ENCODE assay signal across 30 cellular contexts in genomic region chr16:57021693-57022092, GRCh38. TPM values are rescaled to one million over a fixed set of nuclear protein-coding genes. Genes with fewer than 3 reads are reported as not detected.
DNase-seq lines count a peak whose midpoint lies in the region; ATAC-seq, FAIRE-seq and TF ChIP-seq lines count a peak whose summit lies in the region.
"Had no signal": no experiment of that assay in that cellular context is flagged by ENCODE, and none has a peak within 500 bp of the region (broad histone marks: within the 10 kb centered on the region; RNA-seq: fewer than 3 reads in every experiment).

No MANE protein-coding gene starts in this region.

- H3K9ac ChIP-seq in HepG2 (ENCODE audit: insufficient read depth, low read depth, low read length), result no peak overlapping the region

- TF ChIP-seq POLR2A in HepG2 (IDR thresholded peaks at IDR 0.05; ENCODE audit: insufficient read depth in 1 of 2, low read depth in 2 of 2, low read length in 2 of 2) (no peak), right lobe of liver (IDR thresholded peaks at IDR 0.05) (no peak)

- peaks cover 88% of the 10 kb centered on the region for H3K36me3 Mint-ChIP-seq in activated CD4-positive, alpha-beta memory T cell treated with anti-CD3 and anti-CD28 coated beads, Interleukin-2, amount 10 ng/mL, durations not matched to agents 7 days and 5 days (ENCODE audit: low read depth)
- peaks cover 41 to 70% (median 44%) of the 10 kb centered on the region in 3 donors for H3K36me3 Mint-ChIP-seq in immature natural killer cell
- H3K36me3 Mint-ChIP-seq in stimulated activated memory B cell treated with anti-CD40 and anti-IgM and Interleukin-4, amounts not matched to agents 10 μg/mL and 1 μg/mL and 100 μg/mL, for 72 hours, result peaks cover 100% of the 10 kb centered on the region
- H3K36me3 Mint-ChIP-seq: WTC11 had no signal

- TF ChIP-seq CTCF in HepG2 (CRISPR knock-in tag; IDR thresholded peaks at IDR 0.05), result no peak
- TF ChIP-seq CTCF in right lobe of liver (IDR thresholded peaks at IDR 0.05), result no peak

- BruUV-seq in HepG2 (replicated peaks; lab: Mats Ljungman, UMichigan), result no TSS peak

- FAIRE-seq in HepG2 (lab: Jason Lieb, UNC), result no peak
- FAIRE-seq: frontal cortex had no signal

- H3K4me1 ChIP-seq in HepG2 (ENCODE audit: insufficient read depth, low read length) (peaks cover 31% of the 10 kb centered on the region), right lobe of liver (no peaks in the 10 kb centered on the region)
- H3K4me1 ChIP-seq: colonic mucosa, esophagus squamous epithelium, tibial nerve had no signal

- no peak for TF ChIP-seq RAD21 in HepG2 (CRISPR knock-in tag; IDR thresholded peaks at IDR 0.05)

- no peaks in the 10 kb centered on the region for H4K20me1 ChIP-seq in HepG2 (ENCODE audit: insufficient read depth, low read length)

- H3K4me3 Mint-ChIP-seq in activated CD4-positive, alpha-beta memory T cell treated with anti-CD3 and anti-CD28 coated beads, Interleukin-2, amount 10 ng/mL, durations not matched to agents 7 days and 5 days, result no peak overlapping the region
- peak overlapping the region in 3 of 5 donors; percentile 2 to 55 (median 9) for H3K4me3 Mint-ChIP-seq in immature natural killer cell
- H3K4me3 Mint-ChIP-seq in stimulated activated memory B cell treated with anti-CD40 and anti-IgM and Interleukin-4, amounts not matched to agents 10 μg/mL and 1 μg/mL and 100 μg/mL, for 72 hours, result no peak overlapping the region
- H3K4me3 Mint-ChIP-seq: WTC11 had no signal

- POLR2A ChIA-PET in HepG2 (lab: Yijun Ruan, JAX), result no interaction called here
- POLR2A ChIA-PET in activated CD4-positive, alpha-beta memory T cell treated with anti-CD3 and anti-CD28 coated beads, Interleukin-2, amount 10 ng/mL, durations not matched to agents 7 days and 5 days (lab: Charles Lee), result interaction anchor here (1.1 to 5.3 kb wide), 5 partner anchors 9 to 90 kb away, joined by 4 to 40 read pairs (median 5); partner anchors contain the start of gene NLRC5

- no peaks in the 10 kb centered on the region for H3K27me3 Mint-ChIP-seq in activated CD4-positive, alpha-beta memory T cell treated with anti-CD3 and anti-CD28 coated beads, Interleukin-2, amount 10 ng/mL, durations not matched to agents 7 days and 5 days
- H3K27me3 Mint-ChIP-seq in immature natural killer cell (ENCODE audit: low read depth in 3 of 3), result peaks cover 6 to 8% (median 7%) of the 10 kb centered on the region in 3 donors
- H3K27me3 Mint-ChIP-seq in stimulated activated memory B cell treated with anti-CD40 and anti-IgM and Interleukin-4, amounts not matched to agents 10 μg/mL and 1 μg/mL and 100 μg/mL, for 72 hours, result no peaks in the 10 kb centered on the region

- no peaks in the 10 kb centered on the region for H3K9me3 Mint-ChIP-seq in activated CD4-positive, alpha-beta memory T cell treated with anti-CD3 and anti-CD28 coated beads, Interleukin-2, amount 10 ng/mL, durations not matched to agents 7 days and 5 days
- no peaks in the 10 kb centered on the region for H3K9me3 Mint-ChIP-seq in immature natural killer cell
- no peaks in the 10 kb centered on the region for H3K9me3 Mint-ChIP-seq in stimulated activated memory B cell treated with anti-CD40 and anti-IgM and Interleukin-4, amounts not matched to agents 10 μg/mL and 1 μg/mL and 100 μg/mL, for 72 hours
- H3K9me3 Mint-ChIP-seq: activated T-cell treated with anti-CD3 and anti-CD28 coated beads, Interleukin-2, amount 50 U/mL, for 72 hours had no signal

- H2AFZ ChIP-seq in HepG2 (ENCODE audit: low read length), result no peak overlapping the region
- H2AFZ ChIP-seq: hepatocyte had no signal

- no peak overlapping the region for H3K4me2 ChIP-seq in HepG2 (ENCODE audit: low read depth, low read length)
- H3K4me2 ChIP-seq: hepatocyte had no signal

- H3K27me3 ChIP-seq in HepG2 (ENCODE audit: control insufficient read depth in 1 of 2, insufficient read depth in 2 of 2, low read length in 2 of 2) (0 out of 5 replicates have a peak, but pooled peaks cover 0 to 6% of the 10 kb centered on the region in 2 experiments), right lobe of liver (no peaks in the 10 kb centered on the region)
- H3K27me3 ChIP-seq: colonic mucosa, esophagus squamous epithelium, hepatocyte, tibial nerve had no signal

- no peaks in the 10 kb centered on the region for H3K79me2 ChIP-seq in HepG2 (ENCODE audit: insufficient read depth, low read length)
- H3K79me2 ChIP-seq: hepatocyte had no signal

- intact Hi-C loops in HepG2 (cut with micrococcal nuclease; ENCODE audit: unreplicated experiment) (no loop called here), right lobe of liver (cut with DNase I) (no loop called here)

- H3K9me3 ChIP-seq in HepG2 (ENCODE audit: low read length) (no peaks in the 10 kb centered on the region), right lobe of liver (no peaks in the 10 kb centered on the region)
- H3K9me3 ChIP-seq: colonic mucosa, esophagus squamous epithelium, tibial nerve had no signal

- CTCF ChIA-PET in HepG2 (lab: Yijun Ruan, JAX; ENCODE audit: low intra/inter-chr PET ratio, low total read pairs), result no interaction called here
- CTCF ChIA-PET in activated CD4-positive, alpha-beta memory T cell treated with anti-CD3 and anti-CD28 coated beads, Interleukin-2, amount 10 ng/mL, durations not matched to agents 7 days and 5 days (lab: Charles Lee), result interaction anchor here (1.6 kb wide), 1 partner anchor 57 kb away, joined by 6 read pairs; no protein-coding TSS in a partner anchor

- in situ Hi-C loops in HepG2 (cut with HindIII; ENCODE audit: extremely low pct_ligation_motif_present, low pct_unique_long_range_greater_than_20kb), result no loop called here

- H3K27ac Mint-ChIP-seq in activated CD4-positive, alpha-beta memory T cell treated with anti-CD3 and anti-CD28 coated beads, Interleukin-2, amount 10 ng/mL, durations not matched to agents 7 days and 5 days, result peak overlapping the region; percentile 12
- H3K27ac Mint-ChIP-seq in immature natural killer cell, result peak overlapping the region; percentile 55 to 92 (median 87)
- H3K27ac Mint-ChIP-seq in stimulated activated memory B cell treated with anti-CD40 and anti-IgM and Interleukin-4, amounts not matched to agents 10 μg/mL and 1 μg/mL and 100 μg/mL, for 72 hours, result peak overlapping the region; percentile 82
- H3K27ac Mint-ChIP-seq: WTC11 had no signal

- DNase-seq in HepG2 (ENCODE audit: low spot score), result no peak
- no peak for DNase-seq in right lobe of liver
- no peak for DNase-seq in activated CD4-positive, alpha-beta memory T cell treated with anti-CD3 and anti-CD28 coated beads, Interleukin-2, amount 10 ng/mL, durations not matched to agents 7 days and 5 days
- no peak for DNase-seq in immature natural killer cell
- no peak for DNase-seq in stimulated activated naive CD4-positive, alpha-beta T cell (lab: John Stamatoyannopoulos, UW)
- DNase-seq in NCI-H69 (lab: John Stamatoyannopoulos, UW), result no peak
- DNase-seq in NCI-H774 (lab: John Stamatoyannopoulos, UW), result no peak
- DNase-seq: activated CD8-positive, alpha-beta memory T cell treated with anti-CD3 and anti-CD28 coated beads for 24 hours; activated T-cell treated with anti-CD3 and anti-CD28 coated beads, Interleukin-2, amount 50 U/mL, for 72 hours; amniotic stem cell; colonic mucosa; esophagus squamous epithelium; mesendoderm; NCI-H1105; NCI-H2029; NCI-H2227 treated with DMSO at 0.1 percent for 48 hours; NCI-H748 treated with DMSO at 0.1 percent for 48 hours; retina; stimulated activated CD4-positive, alpha-beta T cell treated with anti-CD3 and anti-CD28 coated beads, Interleukin-4, amount 100 ng/mL, for 24 hours had no signal

- 83% methylated on average over 9 of the region's 9 CpGs for WGBS in HepG2 (ENCODE audit: low lambda C conversion rate)
- 100% methylated on average over 3 of the region's 9 CpGs for WGBS in right lobe of liver (ENCODE audit: insufficient coverage, low coverage, low lambda C conversion rate, missing lambda C conversion rate)

- peaks cover 51% of the 10 kb centered on the region for H3K4me1 Mint-ChIP-seq in activated CD4-positive, alpha-beta memory T cell treated with anti-CD3 and anti-CD28 coated beads, Interleukin-2, amount 10 ng/mL, durations not matched to agents 7 days and 5 days
- H3K4me1 Mint-ChIP-seq in immature natural killer cell, result peaks cover 68 to 71% of the 10 kb centered on the region in 2 donors
- peaks cover 87% of the 10 kb centered on the region for H3K4me1 Mint-ChIP-seq in stimulated activated memory B cell treated with anti-CD40 and anti-IgM and Interleukin-4, amounts not matched to agents 10 μg/mL and 1 μg/mL and 100 μg/mL, for 72 hours
- H3K4me1 Mint-ChIP-seq: WTC11 had no signal

- no peak for ATAC-seq in HepG2
- ATAC-seq in right lobe of liver, result no peak
- no peak for ATAC-seq in stimulated activated memory B cell treated with anti-CD40 and anti-IgM and Interleukin-4, amounts not matched to agents 10 μg/mL and 1 μg/mL and 100 μg/mL, for 72 hours
- ATAC-seq: left lobe of liver, WTC11 had no signal

- no peak overlapping the region for H3K4me3 ChIP-seq in HepG2 (replicated peaks in 1 of 3; ENCODE audit: insufficient read depth in 1 of 3, low read depth in 2 of 3, low read length in 3 of 3)
- H3K4me3 ChIP-seq in right lobe of liver, result no peak overlapping the region
- H3K4me3 ChIP-seq: colonic mucosa, esophagus squamous epithelium, hepatocyte, SK-N-MC, tibial nerve had no signal

- H3K27ac ChIP-seq in HepG2 (ENCODE audit: extremely low read length, insufficient read depth, low read length) (no peak overlapping the region), right lobe of liver (no peak overlapping the region)
- H3K27ac ChIP-seq: C4-2B, colonic mucosa, esophagus squamous epithelium, hepatocyte, RWPE1, SK-N-MC, tibial nerve had no signal

- TF ChIP-seq EP300 in HepG2 (IDR thresholded peaks at IDR 0.05; ENCODE audit: low read depth in 2 of 2, low read length in 2 of 2) (no peak), HepG2 (CRISPR knock-in tag; IDR thresholded peaks at IDR 0.05; ENCODE audit: borderline replicate concordance) (no peak)

- H3K36me3 ChIP-seq in HepG2 (replicated peaks in 1 of 2; ENCODE audit: control insufficient read depth in 1 of 2, insufficient read depth in 2 of 2, low read length in 2 of 2), result no peaks in the 10 kb centered on the region
- H3K36me3 ChIP-seq in right lobe of liver, result peaks cover 0 to 14% (median 2%) of the 10 kb centered on the region in 4 donors

RNA-seq across cellular contexts. Expression of gene NLRC5, which starts 32.3 kb away (rescaled TPM):
- total RNA-seq in HepG2 (2016; rRNA removed; fragmentation: Illumina TruSeq; extraction: Trizol) (3.1 and 6.3 TPM in 2 replicates), right lobe of liver (10 to 100 TPM in 5 of 6 experiments, 1 to 10 TPM in 1; 4.6 to 25.2 (median 13.3) TPM)
- total RNA-seq in HepG2 (2016; cell fraction: cytosol; rRNA removed; fragmentation: Illumina TruSeq; extraction: Trizol; ENCODE audit: low read depth), result 1.8 and 4.8 TPM in 2 replicates
- total RNA-seq in HepG2 (2016; cell fraction: insoluble cytoplasmic fraction; rRNA removed; fragmentation: Illumina TruSeq; extraction: Trizol), result 3.7 and 4.8 TPM in 2 replicates
- 2.8 and 2.9 TPM in 2 replicates for total RNA-seq in HepG2 (2016; cell fraction: membrane; rRNA removed; fragmentation: Illumina TruSeq; extraction: Trizol)
- total RNA-seq in HepG2 (2016; cell fraction: nucleus; rRNA removed; fragmentation: Illumina TruSeq; extraction: Trizol), result 12.6 and 13.0 TPM in 2 replicates
- polyA plus RNA-seq in HepG2 (2011; rRNA removed) (12.7 and 15.7 TPM in 2 replicates), immature natural killer cell (100 to 1,000 TPM in 1 of 3 donors, 10 to 100 TPM in 2; 18.2 to 151 (median 32.8) TPM)
- 4.5 and 4.8 TPM in 2 replicates for polyA plus RNA-seq in HepG2 (2011; cell fraction: cytosol; rRNA removed)
- polyA plus RNA-seq in HepG2 (2011; cell fraction: nucleus; rRNA removed), result 114 and 130 TPM in 2 replicates
- 3.8 and 11.3 TPM in 2 replicates for polyA plus RNA-seq in HepG2 (2012)
- polyA plus RNA-seq in HepG2 (2016; cell fraction: cytosol; fragmentation: Illumina TruSeq; extraction: Trizol; ENCODE audit: low read depth), result 0.85 and 0.96 TPM in 2 replicates
- 3.1 and 3.4 TPM in 2 replicates for polyA plus RNA-seq in HepG2 (2016; cell fraction: insoluble cytoplasmic fraction; fragmentation: Illumina TruSeq; extraction: Trizol; ENCODE audit: low read depth)
- 2.0 and 2.8 TPM in 2 replicates for polyA plus RNA-seq in HepG2 (2016; cell fraction: membrane; fragmentation: Illumina TruSeq; extraction: Trizol; ENCODE audit: low read depth)
- 16.8 and 24.4 TPM in 2 replicates for polyA plus RNA-seq in HepG2 (2016; cell fraction: nucleus; fragmentation: Illumina TruSeq; extraction: Trizol; ENCODE audit: insufficient read depth, low read depth)
- polyA minus RNA-seq in HepG2 (2011; rRNA and poly(A)+ RNA removed; ENCODE audit: low replicate concordance), result 21.4 and 102 TPM in 2 replicates
- 4.4 and 4.9 TPM in 2 replicates for polyA minus RNA-seq in HepG2 (2011; cell fraction: cytosol; rRNA and poly(A)+ RNA removed)
- 33.9 and 46.2 TPM in 2 replicates for polyA minus RNA-seq in HepG2 (2011; cell fraction: nucleus; rRNA and poly(A)+ RNA removed)
- total RNA-seq in activated CD4-positive, alpha-beta memory T cell treated with anti-CD3 and anti-CD28 coated beads, Interleukin-2, amount 10 ng/mL, durations not matched to agents 7 days and 5 days, result 100 to 1,000 TPM; 259 to 263 TPM

RNA-seq across cellular contexts. Expression of gene CETP, which starts 59.9 kb away (rescaled TPM):
- total RNA-seq in HepG2 (2016; rRNA removed; fragmentation: Illumina TruSeq; extraction: Trizol), result 0.31 TPM in 1 of 2 replicates, not detected in the other
- total RNA-seq in HepG2 (2016; cell fraction: cytosol; rRNA removed; fragmentation: Illumina TruSeq; extraction: Trizol; ENCODE audit: low read depth), result not detected in 2 replicates
- 0.17 TPM in 1 of 2 replicates, not detected in the other for total RNA-seq in HepG2 (2016; cell fraction: insoluble cytoplasmic fraction; rRNA removed; fragmentation: Illumina TruSeq; extraction: Trizol)
- 0.14 and 0.25 TPM in 2 replicates for total RNA-seq in HepG2 (2016; cell fraction: membrane; rRNA removed; fragmentation: Illumina TruSeq; extraction: Trizol)
- 0.28 TPM in 2 replicates for total RNA-seq in HepG2 (2016; cell fraction: nucleus; rRNA removed; fragmentation: Illumina TruSeq; extraction: Trizol)
- polyA plus RNA-seq in HepG2 (2011; rRNA removed), result 9.8 and 15.7 TPM in 2 replicates
- polyA plus RNA-seq in HepG2 (2011; cell fraction: cytosol; rRNA removed), result 7.5 and 11.8 TPM in 2 replicates
- 8.6 and 9.0 TPM in 2 replicates for polyA plus RNA-seq in HepG2 (2011; cell fraction: nucleus; rRNA removed)
- polyA plus RNA-seq in HepG2 (2012), result 1.5 and 3.1 TPM in 2 replicates
- 0.25 and 0.33 TPM in 2 replicates for polyA plus RNA-seq in HepG2 (2016; cell fraction: cytosol; fragmentation: Illumina TruSeq; extraction: Trizol; ENCODE audit: low read depth)
- 0.32 and 0.36 TPM in 2 replicates for polyA plus RNA-seq in HepG2 (2016; cell fraction: insoluble cytoplasmic fraction; fragmentation: Illumina TruSeq; extraction: Trizol; ENCODE audit: low read depth)
- polyA plus RNA-seq in HepG2 (2016; cell fraction: membrane; fragmentation: Illumina TruSeq; extraction: Trizol; ENCODE audit: low read depth), result 0.11 and 0.17 TPM in 2 replicates
- polyA plus RNA-seq in HepG2 (2016; cell fraction: nucleus; fragmentation: Illumina TruSeq; extraction: Trizol; ENCODE audit: insufficient read depth, low read depth), result 0.56 and 0.62 TPM in 2 replicates
- polyA minus RNA-seq in HepG2 (2011; rRNA and poly(A)+ RNA removed; ENCODE audit: low replicate concordance), result 0.07 and 7.1 TPM in 2 replicates
- 2.1 and 4.2 TPM in 2 replicates for polyA minus RNA-seq in HepG2 (2011; cell fraction: cytosol; rRNA and poly(A)+ RNA removed)
- 1.5 and 2.5 TPM in 2 replicates for polyA minus RNA-seq in HepG2 (2011; cell fraction: nucleus; rRNA and poly(A)+ RNA removed)
- total RNA-seq in right lobe of liver, result 10 to 100 TPM in 1 of 6 experiments, 1 to 10 TPM in 4, under 1 TPM in 1; 0.62 to 11.8 (median 4.7) TPM
- not detected for total RNA-seq in activated CD4-positive, alpha-beta memory T cell treated with anti-CD3 and anti-CD28 coated beads, Interleukin-2, amount 10 ng/mL, durations not matched to agents 7 days and 5 days
- polyA plus RNA-seq in immature natural killer cell, result under 1 TPM in 1 of 3 donors, not detected in 2; 0.22 TPM
- total RNA-seq: colonic mucosa, hepatocyte, myocyte, osteoblast, tibial nerve, WTC11 had no signal
- polyA plus RNA-seq: hepatocyte had no signal

Comparison
In these comparisons a context has a peak if more than half of its experiments do, and no peak if none do; other contexts are left out.
1. H3K27ac Mint-ChIP-seq: peak in every context shown above with its lines; median percentile 87 in immature natural killer cell; 82 in stimulated activated memory B cell treated with anti-CD40 and anti-IgM and Interleukin-4, amounts not matched to agents 10 μg/mL and 1 μg/mL and 100 μg/mL, for 72 hours; 12 in activated CD4-positive, alpha-beta memory T cell treated with anti-CD3 and anti-CD28 coated beads, Interleukin-2, amount 10 ng/mL, durations not matched to agents 7 days and 5 days.
2. H3K4me3 Mint-ChIP-seq: peak in immature natural killer cell (3 of 5); none in activated CD4-positive, alpha-beta memory T cell treated with anti-CD3 and anti-CD28 coated beads, Interleukin-2, amount 10 ng/mL, durations not matched to agents 7 days and 5 days (single experiment) and stimulated activated memory B cell treated with anti-CD40 and anti-IgM and Interleukin-4, amounts not matched to agents 10 μg/mL and 1 μg/mL and 100 μg/mL, for 72 hours (single experiment).
3. RNA of gene NLRC5, which starts 32.3 kb away (total RNA-seq): 259 to 263 TPM in activated CD4-positive, alpha-beta memory T cell treated with anti-CD3 and anti-CD28 coated beads, Interleukin-2, amount 10 ng/mL, durations not matched to agents 7 days and 5 days; 4.6 to 25.2 TPM in right lobe of liver and 1.8 to 13.0 TPM in HepG2; every median in the first group is over 4 times any median in the second.